In genomic region chr17:43366809-43367587, GRCh38 we compare ENCODE assay signal across 8 cellular contexts. TPM values are rescaled to one million over a fixed set of nuclear protein-coding genes. Genes with fewer than 3 reads are reported as not detected.
DNase-seq lines count a peak whose midpoint lies in the region; ATAC-seq and TF ChIP-seq lines count a peak whose summit lies in the region.

No MANE protein-coding gene starts in this region.

- no peaks in the 10 kb centered on the region for H3K27me3 Mint-ChIP-seq in IgD-negative memory B cell

- intact Hi-C loops in A673 (cut with micrococcal nuclease; ENCODE audit: unreplicated experiment), result no loop called here

- no peak for TF ChIP-seq CTCF in A673 (conservative IDR thresholded peaks at IDR 0.05; ENCODE audit: low read depth, low read length)

- H3K27ac ChIP-seq in A673 (ENCODE audit: low read depth, low read length, poor library complexity, severe bottlenecking) (peak overlapping the region; percentile 100), caudate nucleus (ENCODE audit: low read depth, low read length) (peak overlapping the region; percentile 100)

- H3K36me3 Mint-ChIP-seq in IgD-negative memory B cell, result no peaks in the 10 kb centered on the region

- no peaks in the 10 kb centered on the region for H3K9me3 Mint-ChIP-seq in IgD-negative memory B cell

- POLR2A ChIA-PET in A673 (lab: Charles Lee; ENCODE audit: low non-redundant PET), result interaction anchor here (0.6 to 1.3 kb wide), 6 partner anchors 13 to 195 kb away, joined by 3 to 8 read pairs (median 4); partner anchors contain the start of gene DHX8

- peaks cover 23 to 24% (median 23%) of the 10 kb centered on the region in 3 donors for H3K4me1 Mint-ChIP-seq in IgD-negative memory B cell

- H3K9me3 ChIP-seq in A673 (ENCODE audit: low read depth, low read length, poor library complexity, severe bottlenecking), result no peaks in the 10 kb centered on the region

- no TSS peak for BruUV-seq in A673 (replicated peaks; lab: Mats Ljungman, UMichigan)

- H3K36me3 ChIP-seq in A673 (ENCODE audit: insufficient read depth, low read length, poor library complexity, severe bottlenecking), result no peaks in the 10 kb centered on the region

- CTCF ChIA-PET in A673 (lab: Charles Lee), result interaction anchor here (2.2 kb wide), 1 partner anchor 117 kb away, joined by 9 read pairs; the partner anchor contains the start of gene DHX8

- peak overlapping the region; percentile 86 to 95 (median 92) for H3K4me3 Mint-ChIP-seq in IgD-negative memory B cell

- DNase-seq in A673 (ENCODE audit: low spot score), result no peak
- no peak for DNase-seq in caudate nucleus (lab: John Stamatoyannopoulos, UW)
- DNase-seq in myocyte (ENCODE audit: low read depth), result peak; percentile 14
- no peak for DNase-seq in DMS 273 (lab: John Stamatoyannopoulos, UW; ENCODE audit: unreplicated experiment)
- DNase-seq in stimulated activated naive CD4-positive, alpha-beta T cell treated with Interleukin-2 at 50 U/mL for 16 hours (lab: John Stamatoyannopoulos, UW), result no peak

- H3K27ac Mint-ChIP-seq in IgD-negative memory B cell, result peak overlapping the region; percentile 99 to 100 (median 100)

- no peak overlapping the region for H3K4me3 ChIP-seq in A673 (ENCODE audit: low read depth, low read length, poor library complexity, severe bottlenecking)

- H3K4me1 ChIP-seq in A673 (ENCODE audit: insufficient read depth, low read length, poor library complexity, severe bottlenecking), result peaks cover 15% of the 10 kb centered on the region

- H3K27me3 ChIP-seq in A673 (replicated peaks; ENCODE audit: insufficient read depth, low read depth, low read length, poor library complexity), result no peaks in the 10 kb centered on the region

- no peak for ATAC-seq in GM19455 (IDR thresholded peaks at IDR 0.05; ENCODE audit: unreplicated experiment)
- ATAC-seq in HG03571 (IDR thresholded peaks at IDR 0.05; ENCODE audit: unreplicated experiment), result no peak

RNA-seq across cellular contexts. Expression of gene ARL4D, which starts 31.8 kb away (rescaled TPM):
- 4.3 and 5.5 TPM in 2 replicates for total RNA-seq in A673 (2021)
- polyA plus RNA-seq in IgD-negative memory B cell, result 3.4 TPM
- total RNA-seq in myocyte, result 54.6 and 70.4 TPM in 2 replicates
- 68.6 TPM for polyA plus RNA-seq in myocyte (2012)
